26 cellular contexts compared by ENCODE assay signal in genomic region chr3:2948882-2949281, GRCh38.
"Had no signal": no experiment of that assay in that cellular context is flagged by ENCODE, and none has a peak within 500 bp of the region (broad histone marks: within the 10 kb centered on the region; RNA-seq: fewer than 3 reads in every experiment).

No MANE protein-coding gene starts in this region.

- H3K27ac ChIP-seq: lower lobe of right lung, neutrophil, pancreas, right lobe of liver, stomach, thyroid gland, vagina had no signal

- H3K36me3 Mint-ChIP-seq: immature natural killer cell; mesothelial cell of epicardium; naive B cell; natural killer cell treated with Interleukin-12 subunit alpha and Interleukin-12 subunit beta and Interleukin-15 and Interleukin-18, amount 100 ng/mL, for 72 hours had no signal

- H3K27me3 Mint-ChIP-seq: progenitor cell of endocrine pancreas had no signal

- H3K4me2 ChIP-seq: smooth muscle cell had no signal

- DNase-seq: cortex of kidney; effector memory CD8-positive, alpha-beta T cell; erythroblast; hypothalamus; immature natural killer cell; left ventricle myocardium superior; lower lobe of right lung; mucosa of descending colon; naive B cell; pancreas; right lobe of liver; stimulated activated CD4-positive, alpha-beta T cell treated with anti-CD3 and anti-CD28 coated beads, Interleukin-12 subunit alpha, Interleukin-12 subunit beta, amount 100 ng/mL, for 4 hours; stimulated activated CD4-positive, alpha-beta T cell treated with anti-CD3 and anti-CD28 coated beads, Interleukin-1b, Interleukin-23, amount 100 ng/mL, for 48 hours; stimulated activated CD4-positive, alpha-beta T cell treated with anti-CD3 and anti-CD28 coated beads, Interleukin-4, amount 100 ng/mL, for 1 hour; stimulated activated CD8-positive, alpha-beta memory T cell treated with anti-CD3 and anti-CD28 coated beads, Interleukin-4, amount 100 ng/mL, for 48 hours; stimulated activated naive CD4-positive, alpha-beta T cell treated with Interleukin-2 at 50 U/mL for 16 hours; stomach; thyroid gland; trophoblast cell had no signal

- ATAC-seq: effector memory CD8-positive, alpha-beta T cell; left ventricle myocardium superior; lower lobe of right lung; mucosa of descending colon; natural killer cell treated with Interleukin-12 subunit alpha and Interleukin-12 subunit beta and Interleukin-15 and Interleukin-18, amount 100 ng/mL, for 72 hours; pancreas; right lobe of liver had no signal

- H3K4me1 Mint-ChIP-seq: immature natural killer cell, naive B cell, neural crest cell had no signal

- H3K4me1 ChIP-seq: lower lobe of right lung, pancreas, right lobe of liver, stomach, thyroid gland, vagina had no signal

- H3K36me3 ChIP-seq: lower lobe of right lung, neutrophil, pancreas, right lobe of liver, stomach, thyroid gland, vagina had no signal

- H3K27ac Mint-ChIP-seq: effector memory CD8-positive, alpha-beta T cell; immature natural killer cell; mesothelial cell of epicardium; naive B cell; natural killer cell treated with Interleukin-12 subunit alpha and Interleukin-12 subunit beta and Interleukin-15 and Interleukin-18, amount 100 ng/mL, for 72 hours; progenitor cell of endocrine pancreas had no signal

- H3K9me3 Mint-ChIP-seq: immature natural killer cell, mesothelial cell of epicardium had no signal

- H3K4me3 ChIP-seq: lower lobe of right lung, mucosa of descending colon, pancreas, right lobe of liver, smooth muscle cell, stomach, thyroid gland, vagina had no signal

- H3K9me3 ChIP-seq: lower lobe of right lung, mucosa of descending colon, neutrophil, pancreas, right lobe of liver, stomach, thyroid gland, vagina had no signal

- H3K4me3 Mint-ChIP-seq: effector memory CD8-positive, alpha-beta T cell; immature natural killer cell; mesothelial cell of epicardium; naive B cell; natural killer cell treated with Interleukin-12 subunit alpha and Interleukin-12 subunit beta and Interleukin-15 and Interleukin-18, amount 100 ng/mL, for 72 hours; neural crest cell had no signal

- H3K27me3 ChIP-seq: neutrophil, pancreas, right lobe of liver, stomach, thyroid gland, vagina had no signal
